Comparison of ENCODE assay signal across 1 cellular context in the genomic region with DNA sequence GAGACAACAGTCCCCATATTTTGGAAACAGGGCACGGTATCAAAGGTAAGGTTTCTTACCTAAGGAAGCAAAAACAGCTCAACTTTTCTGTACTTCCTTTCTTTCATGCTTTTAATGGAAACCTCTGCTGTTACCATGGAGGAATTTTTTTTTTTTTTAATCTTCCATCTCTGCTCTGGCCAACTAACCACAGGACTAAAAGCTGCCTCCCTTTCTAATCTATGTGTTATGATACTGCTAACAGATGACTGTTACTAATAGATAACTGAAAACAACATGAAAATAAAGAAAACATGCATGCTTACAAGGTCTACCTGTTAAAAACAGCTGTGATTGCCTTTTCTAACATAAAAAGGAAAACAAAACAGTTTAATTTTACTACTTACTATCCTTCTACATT.
TF ChIP-seq lines count a peak whose summit lies in the region.

No MANE protein-coding gene starts in this region.

TF ChIP-seq in K562, 482 proteins besides CTCF, POLR2A, EP300 and RAD21 (continued from another document and continues in another):
- TF ChIP-seq, protein P1, sequence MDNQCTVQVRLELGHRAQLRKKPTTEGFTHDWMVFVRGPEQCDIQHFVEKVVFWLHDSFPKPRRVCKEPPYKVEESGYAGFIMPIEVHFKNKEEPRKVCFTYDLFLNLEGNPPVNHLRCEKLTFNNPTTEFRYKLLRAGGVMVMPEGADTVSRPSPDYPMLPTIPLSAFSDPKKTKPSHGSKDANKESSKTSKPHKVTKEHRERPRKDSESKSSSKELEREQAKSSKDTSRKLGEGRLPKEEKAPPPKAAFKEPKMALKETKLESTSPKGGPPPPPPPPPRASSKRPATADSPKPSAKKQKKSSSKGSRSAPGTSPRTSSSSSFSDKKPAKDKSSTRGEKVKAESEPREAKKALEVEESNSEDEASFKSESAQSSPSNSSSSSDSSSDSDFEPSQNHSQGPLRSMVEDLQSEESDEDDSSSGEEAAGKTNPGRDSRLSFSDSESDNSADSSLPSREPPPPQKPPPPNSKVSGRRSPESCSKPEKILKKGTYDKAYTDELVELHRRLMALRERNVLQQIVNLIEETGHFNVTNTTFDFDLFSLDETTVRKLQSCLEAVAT (IDR thresholded peaks at IDR 0.05): 0 out of 4 replicates have a peak, but pooled peaks of 1 of the 2 experiments have one; percentile 53
- TF ChIP-seq SMC3 (conservative IDR thresholded peaks at IDR 0.05; ENCODE audit: insufficient read depth, low read depth, low read length): no peak
- TF ChIP-seq, protein P2, sequence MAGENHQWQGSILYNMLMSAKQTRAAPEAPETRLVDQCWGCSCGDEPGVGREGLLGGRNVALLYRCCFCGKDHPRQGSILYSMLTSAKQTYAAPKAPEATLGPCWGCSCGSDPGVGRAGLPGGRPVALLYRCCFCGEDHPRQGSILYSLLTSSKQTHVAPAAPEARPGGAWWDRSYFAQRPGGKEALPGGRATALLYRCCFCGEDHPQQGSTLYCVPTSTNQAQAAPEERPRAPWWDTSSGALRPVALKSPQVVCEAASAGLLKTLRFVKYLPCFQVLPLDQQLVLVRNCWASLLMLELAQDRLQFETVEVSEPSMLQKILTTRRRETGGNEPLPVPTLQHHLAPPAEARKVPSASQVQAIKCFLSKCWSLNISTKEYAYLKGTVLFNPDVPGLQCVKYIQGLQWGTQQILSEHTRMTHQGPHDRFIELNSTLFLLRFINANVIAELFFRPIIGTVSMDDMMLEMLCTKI (IDR thresholded peaks at IDR 0.05; ENCODE audit: partially characterized antibody): no peak
- no peak for TF ChIP-seq ZNF699 (CRISPR knock-in tag; IDR thresholded peaks at IDR 0.05; ENCODE audit: insufficient replicate concordance)
- peak; percentile 91 for TF ChIP-seq HMBOX1 (IDR thresholded peaks at IDR 0.05)
- no peak for TF ChIP-seq CHCHD3 (CRISPR knock-in tag; IDR thresholded peaks at IDR 0.05)
- TF ChIP-seq SOX6 (IDR thresholded peaks at IDR 0.05): peak; percentile 82
- TF ChIP-seq ARID2 (IDR thresholded peaks at IDR 0.05): no peak
- 0 out of 2 replicates have a peak, but pooled peaks have one; percentile 27 for TF ChIP-seq ZEB2 (IDR thresholded peaks at IDR 0.05)
- no peak for TF ChIP-seq TCF7 (IDR thresholded peaks at IDR 0.05; ENCODE audit: borderline replicate concordance)
- TF ChIP-seq SMAD3 (CRISPR knock-in tag; conservative IDR thresholded peaks at IDR 0.05): no peak
- TF ChIP-seq POLR2G (IDR thresholded peaks at IDR 0.05; ENCODE audit: low read depth, low read length): no peak
- TF ChIP-seq TRIM24 (IDR thresholded peaks at IDR 0.05): peak; percentile 68 to 77; a peak in 3 of 4 replicates
- no peak for TF ChIP-seq BRD9 (IDR thresholded peaks at IDR 0.05; ENCODE audit: low read depth, partially characterized antibody)
- TF ChIP-seq RCOR1 (IDR thresholded peaks at IDR 0.05; ENCODE audit: borderline replicate concordance in 1 of 2, low read depth in 2 of 2, low read length in 2 of 2): peak in 1 of 2 experiments; percentile 87; a peak in 2 of 4 replicates
- TF ChIP-seq KLF16 (IDR thresholded peaks at IDR 0.05): peak; percentile 77
- peak; percentile 39; the same call in 1 of the 2 replicates for TF ChIP-seq LEF1 (IDR thresholded peaks at IDR 0.05)
- no peak for TF ChIP-seq ZNF124 (CRISPR knock-in tag; IDR thresholded peaks at IDR 0.05)
- TF ChIP-seq NFIC (IDR thresholded peaks at IDR 0.05): peak; percentile 36; the same call in 1 of the 2 replicates
- TF ChIP-seq ZNF695 (CRISPR knock-in tag; IDR thresholded peaks at IDR 0.05): no peak
- TF ChIP-seq, protein P3, sequence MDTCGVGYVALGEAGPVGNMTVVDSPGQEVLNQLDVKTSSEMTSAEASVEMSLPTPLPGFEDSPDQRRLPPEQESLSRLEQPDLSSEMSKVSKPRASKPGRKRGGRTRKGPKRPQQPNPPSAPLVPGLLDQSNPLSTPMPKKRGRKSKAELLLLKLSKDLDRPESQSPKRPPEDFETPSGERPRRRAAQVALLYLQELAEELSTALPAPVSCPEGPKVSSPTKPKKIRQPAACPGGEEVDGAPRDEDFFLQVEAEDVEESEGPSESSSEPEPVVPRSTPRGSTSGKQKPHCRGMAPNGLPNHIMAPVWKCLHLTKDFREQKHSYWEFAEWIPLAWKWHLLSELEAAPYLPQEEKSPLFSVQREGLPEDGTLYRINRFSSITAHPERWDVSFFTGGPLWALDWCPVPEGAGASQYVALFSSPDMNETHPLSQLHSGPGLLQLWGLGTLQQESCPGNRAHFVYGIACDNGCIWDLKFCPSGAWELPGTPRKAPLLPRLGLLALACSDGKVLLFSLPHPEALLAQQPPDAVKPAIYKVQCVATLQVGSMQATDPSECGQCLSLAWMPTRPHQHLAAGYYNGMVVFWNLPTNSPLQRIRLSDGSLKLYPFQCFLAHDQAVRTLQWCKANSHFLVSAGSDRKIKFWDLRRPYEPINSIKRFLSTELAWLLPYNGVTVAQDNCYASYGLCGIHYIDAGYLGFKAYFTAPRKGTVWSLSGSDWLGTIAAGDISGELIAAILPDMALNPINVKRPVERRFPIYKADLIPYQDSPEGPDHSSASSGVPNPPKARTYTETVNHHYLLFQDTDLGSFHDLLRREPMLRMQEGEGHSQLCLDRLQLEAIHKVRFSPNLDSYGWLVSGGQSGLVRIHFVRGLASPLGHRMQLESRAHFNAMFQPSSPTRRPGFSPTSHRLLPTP (IDR thresholded peaks at IDR 0.05; ENCODE audit: borderline replicate concordance, extremely low read depth, insufficient read length): no peak
- TF ChIP-seq POLR2AphosphoS5 (IDR thresholded peaks at IDR 0.05; ENCODE audit: control insufficient read depth, insufficient read depth, low read depth, low read length): no peak
- no peak for TF ChIP-seq ASH1L (IDR thresholded peaks at IDR 0.05; ENCODE audit: borderline replicate concordance, low read depth, partially characterized antibody)
- peak; percentile 76 for TF ChIP-seq MTA2 (IDR thresholded peaks at IDR 0.05; ENCODE audit: low read depth)
- no peak for TF ChIP-seq MCM5 (IDR thresholded peaks at IDR 0.05; ENCODE audit: low read depth)
- TF ChIP-seq ZNF780A (CRISPR knock-in tag; IDR thresholded peaks at IDR 0.05): no peak
- TF ChIP-seq MAZ (CRISPR knock-in tag; conservative IDR thresholded peaks at IDR 0.05 in 1 of 2, IDR thresholded peaks at IDR 0.05 in 1 of 2): no peak
- TF ChIP-seq ZNF165 (CRISPR knock-in tag; IDR thresholded peaks at IDR 0.05; ENCODE audit: borderline replicate concordance): no peak
- no peak for TF ChIP-seq POLR3A (IDR thresholded peaks at IDR 0.05; ENCODE audit: borderline replicate concordance, extremely low read depth, insufficient read depth, insufficient read length)
- TF ChIP-seq C11orf30 (IDR thresholded peaks at IDR 0.05; ENCODE audit: low read depth): no peak
- no peak for TF ChIP-seq BRCA1 (IDR thresholded peaks at IDR 0.05)
- no peak for TF ChIP-seq BRCA1 (CRISPR knock-in tag; IDR thresholded peaks at IDR 0.05)
- TF ChIP-seq CC2D1A (IDR thresholded peaks at IDR 0.05): peak; percentile 67; the same call in 1 of the 2 replicates
- no peak for TF ChIP-seq MTF1 (CRISPR knock-in tag; IDR thresholded peaks at IDR 0.05; ENCODE audit: borderline replicate concordance)
- peak in 1 of 2 experiments; percentile 59; a peak in 1 of 4 replicates for TF ChIP-seq TBL1XR1 (IDR thresholded peaks at IDR 0.05; ENCODE audit: low read length in 2 of 2)
- TF ChIP-seq PTRF (tag; IDR thresholded peaks at IDR 0.05): no peak
- no peak for TF ChIP-seq MAFF (IDR thresholded peaks at IDR 0.05; ENCODE audit: low read length)
- TF ChIP-seq, protein P4, sequence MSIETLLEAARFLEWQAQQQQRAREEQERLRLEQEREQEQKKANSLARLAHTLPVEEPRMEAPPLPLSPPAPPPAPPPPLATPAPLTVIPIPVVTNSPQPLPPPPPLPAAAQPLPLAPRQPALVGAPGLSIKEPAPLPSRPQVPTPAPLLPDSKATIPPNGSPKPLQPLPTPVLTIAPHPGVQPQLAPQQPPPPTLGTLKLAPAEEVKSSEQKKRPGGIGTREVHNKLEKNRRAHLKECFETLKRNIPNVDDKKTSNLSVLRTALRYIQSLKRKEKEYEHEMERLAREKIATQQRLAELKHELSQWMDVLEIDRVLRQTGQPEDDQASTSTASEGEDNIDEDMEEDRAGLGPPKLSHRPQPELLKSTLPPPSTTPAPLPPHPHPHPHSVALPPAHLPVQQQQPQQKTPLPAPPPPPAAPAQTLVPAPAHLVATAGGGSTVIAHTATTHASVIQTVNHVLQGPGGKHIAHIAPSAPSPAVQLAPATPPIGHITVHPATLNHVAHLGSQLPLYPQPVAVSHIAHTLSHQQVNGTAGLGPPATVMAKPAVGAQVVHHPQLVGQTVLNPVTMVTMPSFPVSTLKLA (conservative IDR thresholded peaks at IDR 0.05): 0 out of 4 replicates have a peak, but pooled peaks of 1 of the 2 experiments have one; percentile 14
- TF ChIP-seq SMARCC2 (IDR thresholded peaks at IDR 0.05; ENCODE audit: low read depth): peak; percentile 59; the same call in 1 of the 2 replicates
- TF ChIP-seq NFE2 (IDR thresholded peaks at IDR 0.05; ENCODE audit: low read depth): peak; percentile 4; the same call in 1 of the 2 replicates
- no peak for TF ChIP-seq ATF1 (CRISPR knock-in tag; IDR thresholded peaks at IDR 0.05)
- 0 out of 2 replicates have a peak, but pooled peaks have one; percentile 26 for TF ChIP-seq ATF1 (tag; IDR thresholded peaks at IDR 0.05)
- TF ChIP-seq ELF4 (CRISPR knock-in tag; IDR thresholded peaks at IDR 0.05): peak; percentile 8; the same call in 1 of the 2 replicates
- TF ChIP-seq ZNF197 (CRISPR knock-in tag; IDR thresholded peaks at IDR 0.05; ENCODE audit: low read depth): 0 out of 2 replicates have a peak, but pooled peaks have one; percentile 55
- TF ChIP-seq TAL1 (IDR thresholded peaks at IDR 0.05): peak; percentile 85
- TF ChIP-seq RREB1 (CRISPR knock-in tag; IDR thresholded peaks at IDR 0.05): no peak
- TF ChIP-seq TCF3 (CRISPR knock-in tag; IDR thresholded peaks at IDR 0.05): peak; percentile 83
- TF ChIP-seq, protein P5, sequence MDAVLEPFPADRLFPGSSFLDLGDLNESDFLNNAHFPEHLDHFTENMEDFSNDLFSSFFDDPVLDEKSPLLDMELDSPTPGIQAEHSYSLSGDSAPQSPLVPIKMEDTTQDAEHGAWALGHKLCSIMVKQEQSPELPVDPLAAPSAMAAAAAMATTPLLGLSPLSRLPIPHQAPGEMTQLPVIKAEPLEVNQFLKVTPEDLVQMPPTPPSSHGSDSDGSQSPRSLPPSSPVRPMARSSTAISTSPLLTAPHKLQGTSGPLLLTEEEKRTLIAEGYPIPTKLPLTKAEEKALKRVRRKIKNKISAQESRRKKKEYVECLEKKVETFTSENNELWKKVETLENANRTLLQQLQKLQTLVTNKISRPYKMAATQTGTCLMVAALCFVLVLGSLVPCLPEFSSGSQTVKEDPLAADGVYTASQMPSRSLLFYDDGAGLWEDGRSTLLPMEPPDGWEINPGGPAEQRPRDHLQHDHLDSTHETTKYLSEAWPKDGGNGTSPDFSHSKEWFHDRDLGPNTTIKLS (IDR thresholded peaks at IDR 0.05; ENCODE audit: borderline replicate concordance, low read depth): no peak
- TF ChIP-seq GATA2 (CRISPR knock-in tag; IDR thresholded peaks at IDR 0.05): peak; percentile 91
